ENCODE assay signal across 25 cellular contexts in the genomic region with DNA sequence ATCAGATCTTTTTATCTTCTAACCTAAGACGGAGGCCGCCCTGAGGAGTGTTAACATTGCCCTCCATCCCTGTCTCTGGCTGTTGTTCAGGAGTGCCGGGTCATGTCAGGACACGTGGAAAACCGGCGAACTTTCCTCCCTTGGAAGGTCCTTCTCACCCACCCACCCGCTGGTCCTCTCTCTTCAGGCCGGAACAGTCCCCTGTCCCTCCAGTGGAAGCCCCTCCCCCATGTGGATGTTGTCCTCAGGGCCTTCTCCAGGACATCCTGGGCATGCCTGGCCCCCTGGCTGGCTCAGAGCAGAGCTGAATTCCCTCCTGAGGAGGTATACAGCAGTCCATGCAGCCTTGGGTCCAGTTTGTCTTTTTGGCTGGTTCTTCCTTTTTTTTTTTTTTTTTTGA.
"Had no signal": no experiment of that assay in that cellular context is flagged by ENCODE, and none has a peak within 500 bp of the region (broad histone marks: within the 10 kb centered on the region; RNA-seq: fewer than 3 reads in every experiment).

No MANE protein-coding gene starts in this region.

- H3K27ac ChIP-seq: colonic mucosa, tibial nerve had no signal

- H3K4me3 Mint-ChIP-seq: activated CD4-positive, alpha-beta T cell treated with anti-CD3 and anti-CD28 coated beads for 36 hours; activated CD8-positive, alpha-beta memory T cell treated with anti-CD3 and anti-CD28 coated beads, Interleukin-2, amount 10 ng/mL, durations not matched to agents 7 days and 5 days; brain; T-helper 2 cell treated with Interferon-gamma antibody and Interleukin-4, amounts not matched to agents 5 μg/mL and 100 μg/mL, for 36 hours; WTC11 had no signal

- DNase-seq: activated CD4-positive, alpha-beta T cell treated with anti-CD3 and anti-CD28 coated beads for 36 hours; activated CD4-positive, alpha-beta T cell treated with anti-CD3 and anti-CD28 coated beads, Interleukin-2, amount 50 U/mL, for 48 hours; activated CD8-positive, alpha-beta memory T cell treated with anti-CD3 and anti-CD28 coated beads, Interleukin-2, amount 10 ng/mL, durations not matched to agents 7 days and 5 days; activated naive CD4-positive, alpha-beta T cell treated with Interleukin-2 at 50 U/mL for 16 hours; central memory CD4-positive, alpha-beta T cell; erythroblast; foreskin melanocyte; glutamatergic neuron; hippocampal formation; mesendoderm; naive thymus-derived CD8-positive, alpha-beta T cell; stimulated activated CD4-positive, alpha-beta T cell treated with anti-CD3 and anti-CD28 coated beads, Interleukin-12 subunit alpha, Interleukin-12 subunit beta, amount 100 ng/mL, for 4 hours; stimulated activated CD4-positive, alpha-beta T cell treated with anti-CD3 and anti-CD28 coated beads, Interleukin-1b, Interleukin-23, amount 100 ng/mL, for 48 hours; stimulated activated CD8-positive, alpha-beta memory T cell treated with anti-CD3 and anti-CD28 coated beads, Interleukin-4, amount 100 ng/mL, for 48 hours; stimulated activated naive CD4-positive, alpha-beta T cell; substantia nigra had no signal

- H3K27ac Mint-ChIP-seq: activated CD4-positive, alpha-beta T cell treated with anti-CD3 and anti-CD28 coated beads for 36 hours; activated CD8-positive, alpha-beta memory T cell treated with anti-CD3 and anti-CD28 coated beads, Interleukin-2, amount 10 ng/mL, durations not matched to agents 7 days and 5 days; activated T-helper 2 cell treated with anti-CD3 and anti-CD28 coated beads, Interferon-gamma antibody, Interleukin-2, Interleukin-4, amounts not matched to agents 10 μg/mL and 5 μg/mL and 100 μg/mL, durations not matched to agents 14 hours and 24 hours and 36 hours; brain; T-helper 2 cell treated with Interferon-gamma antibody and Interleukin-4, amounts not matched to agents 5 μg/mL and 100 μg/mL, for 36 hours; WTC11 had no signal

- H3K4me1 ChIP-seq: colonic mucosa had no signal

- H3K36me3 ChIP-seq: colonic mucosa, tibial nerve had no signal

- H3K27me3 Mint-ChIP-seq: activated CD4-positive, alpha-beta T cell treated with anti-CD3 and anti-CD28 coated beads for 36 hours; activated CD8-positive, alpha-beta memory T cell treated with anti-CD3 and anti-CD28 coated beads, Interleukin-2, amount 10 ng/mL, durations not matched to agents 7 days and 5 days; brain; naive thymus-derived CD8-positive, alpha-beta T cell had no signal

- FAIRE-seq: endometrium, islet of Langerhans, TTC549 had no signal

- H3K27me3 ChIP-seq: colonic mucosa, tibial nerve had no signal

- ATAC-seq: activated CD4-positive, alpha-beta T cell treated with anti-CD3 and anti-CD28 coated beads for 36 hours; activated CD8-positive, alpha-beta memory T cell treated with anti-CD3 and anti-CD28 coated beads, Interleukin-2, amount 10 ng/mL, durations not matched to agents 7 days and 5 days; naive thymus-derived CD8-positive, alpha-beta T cell; WTC11 had no signal

- H3K9me3 ChIP-seq: colonic mucosa, tibial nerve had no signal

- H3K9me3 Mint-ChIP-seq: activated T-helper 2 cell treated with anti-CD3 and anti-CD28 coated beads, Interferon-gamma antibody, Interleukin-2, Interleukin-4, amounts not matched to agents 10 μg/mL and 5 μg/mL and 100 μg/mL, durations not matched to agents 14 hours and 24 hours and 36 hours; naive thymus-derived CD8-positive, alpha-beta T cell; T-helper 2 cell treated with Interferon-gamma antibody and Interleukin-4, amounts not matched to agents 5 μg/mL and 100 μg/mL, for 36 hours; WTC11 had no signal

- H3K36me3 Mint-ChIP-seq: activated CD8-positive, alpha-beta memory T cell treated with anti-CD3 and anti-CD28 coated beads, Interleukin-2, amount 10 ng/mL, durations not matched to agents 7 days and 5 days; brain; naive thymus-derived CD8-positive, alpha-beta T cell; WTC11 had no signal

- H3K4me3 ChIP-seq: colonic mucosa, tibial nerve had no signal
